In the genomic region with DNA sequence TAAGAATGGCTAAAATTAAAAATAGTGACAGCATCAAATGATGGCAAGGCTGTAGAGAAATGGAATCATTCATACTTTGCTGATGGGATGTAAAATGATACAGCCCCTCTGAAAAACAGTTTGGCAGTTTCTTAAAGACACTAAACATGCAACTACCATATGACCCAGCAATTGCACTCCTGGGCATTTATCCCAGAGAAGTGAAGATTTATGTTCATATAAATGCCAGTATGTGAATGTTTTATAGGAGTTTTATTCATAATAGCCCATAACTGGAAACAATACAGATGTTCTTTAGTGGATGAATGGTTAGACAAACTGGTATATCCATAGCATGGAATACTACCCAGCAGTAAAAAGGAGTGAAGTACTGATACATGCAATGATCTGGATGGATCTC, we compare ENCODE assay signal across 26 cellular contexts. TPM values are rescaled to one million over a fixed set of nuclear protein-coding genes. Genes with fewer than 3 reads are reported as not detected.
DNase-seq lines count a peak whose midpoint lies in the region; ATAC-seq, FAIRE-seq and TF ChIP-seq lines count a peak whose summit lies in the region.
"Had no signal": no experiment of that assay in that cellular context is flagged by ENCODE, and none has a peak within 500 bp of the region (broad histone marks: within the 10 kb centered on the region; RNA-seq: fewer than 3 reads in every experiment).

No MANE protein-coding gene starts in this region.

- DNase-seq in HEK293T (ENCODE audit: extremely low spot score): no peak
- DNase-seq in left colon: no peak
- no peak for DNase-seq in pancreas
- no peak for DNase-seq in putamen (ENCODE audit: low spot score)
- DNase-seq in cerebellum (ENCODE audit: low spot score): no peak
- DNase-seq: 8988T; ACHN; AML-193; BE2C; CD4-positive, alpha-beta T cell; CD8-positive, alpha-beta memory T cell; DMS 273 treated with DMSO at 0.1 percent for 48 hours; DMS79 treated with DMSO at 0.1 percent for 48 hours; GF-D8; H9; HFFc6 had no signal

- H3K9me3 ChIP-seq in pancreas: no peaks in the 10 kb centered on the region
- H3K9me3 ChIP-seq: BE2C had no signal

- H3K4me3 ChIP-seq in pancreas: no peak overlapping the region
- H3K4me3 ChIP-seq: A549; BLaER1 treated with 17β-estradiol and CSF1 and Interleukin-3, amounts not matched to agents 10 nM and 100 nM; GM23338 had no signal

- POLR2A ChIA-PET in HEK293T (lab: Yijun Ruan, JAX): no interaction called here

- H3K27ac ChIP-seq in pancreas: no peak overlapping the region
- H3K27ac ChIP-seq: A549; BLaER1 treated with 17β-estradiol and CSF1 and Interleukin-3, amounts not matched to agents 10 nM and 100 nM had no signal

- TF ChIP-seq CTCF in pancreas (IDR thresholded peaks at IDR 0.05): no peak

- no peaks in the 10 kb centered on the region for H3K4me1 ChIP-seq in pancreas
- H3K4me1 ChIP-seq: A549; BE2C; BLaER1 treated with 17β-estradiol and CSF1 and Interleukin-3, amounts not matched to agents 10 nM and 100 nM had no signal

- FAIRE-seq in colon (lab: Jason Lieb, UNC): peak; percentile 31
- peak; percentile 47 for FAIRE-seq in pancreas (lab: Jason Lieb, UNC)
- FAIRE-seq: D721Med, GM12891, GM18507 had no signal

- no peaks in the 10 kb centered on the region for H3K36me3 ChIP-seq in pancreas
- H3K36me3 ChIP-seq: BE2C; BLaER1 treated with 17β-estradiol and CSF1 and Interleukin-3, amounts not matched to agents 10 nM and 100 nM had no signal

- CTCF ChIA-PET in HEK293T (lab: Yijun Ruan, JAX): no interaction called here

- no peaks in the 10 kb centered on the region for H3K27me3 ChIP-seq in pancreas
- H3K27me3 ChIP-seq: BE2C had no signal

- peak; percentile 24 for ATAC-seq in left colon
- ATAC-seq in pancreas: no peak
- ATAC-seq in HG03039 (IDR thresholded peaks at IDR 0.05; ENCODE audit: unreplicated experiment): no peak
- ATAC-seq: A549, GM23338, HCT116 had no signal

- intact Hi-C loops in left colon (cut with DNase I, micrococcal nuclease): no loop called here
- intact Hi-C loops in pancreas (cut with DNase I): no loop called here

TF ChIP-seq in HEK293T, 16 proteins besides CTCF, POLR2A, EP300 and RAD21:
- TF ChIP-seq, protein P1, sequence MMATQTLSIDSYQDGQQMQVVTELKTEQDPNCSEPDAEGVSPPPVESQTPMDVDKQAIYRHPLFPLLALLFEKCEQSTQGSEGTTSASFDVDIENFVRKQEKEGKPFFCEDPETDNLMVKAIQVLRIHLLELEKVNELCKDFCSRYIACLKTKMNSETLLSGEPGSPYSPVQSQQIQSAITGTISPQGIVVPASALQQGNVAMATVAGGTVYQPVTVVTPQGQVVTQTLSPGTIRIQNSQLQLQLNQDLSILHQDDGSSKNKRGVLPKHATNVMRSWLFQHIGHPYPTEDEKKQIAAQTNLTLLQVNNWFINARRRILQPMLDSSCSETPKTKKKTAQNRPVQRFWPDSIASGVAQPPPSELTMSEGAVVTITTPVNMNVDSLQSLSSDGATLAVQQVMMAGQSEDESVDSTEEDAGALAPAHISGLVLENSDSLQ (IDR thresholded peaks at IDR 0.05): peak; percentile 18; the same call in 1 of the 2 replicates
- no peak for TF ChIP-seq HDGF (IDR thresholded peaks at IDR 0.05; ENCODE audit: borderline replicate concordance)

RNA-seq across cellular contexts. Expression of a gene that starts 43.3 kb away (rescaled TPM):
- total RNA-seq in left colon (10 to 100 TPM; 18.5 to 24.4 TPM), pancreas (10 to 100 TPM; 14.2 to 29.3 (median 18.7) TPM), cerebellum (16.2 TPM)
- polyA plus RNA-seq in pancreas: 1 to 10 TPM; 5.2 to 7.1 TPM
- total RNA-seq: G401 had no signal
